ENCODE assay signal across 31 cellular contexts in genomic region chr4:25948051-25948450, GRCh38.
"Had no signal": no experiment of that assay in that cellular context is flagged by ENCODE, and none has a peak within 500 bp of the region (broad histone marks: within the 10 kb centered on the region; RNA-seq: fewer than 3 reads in every experiment).

No MANE protein-coding gene starts in this region.

- H3K9me3 Mint-ChIP-seq: naive thymus-derived CD8-positive, alpha-beta T cell; natural killer cell treated with Interleukin-12 subunit alpha and Interleukin-12 subunit beta and Interleukin-15 and Interleukin-18, amount 100 ng/mL, for 72 hours; nephron progenitor cell; neural crest cell; stimulated activated effector memory CD8-positive, alpha-beta T cell treated with anti-CD3 and anti-CD28 coated beads, Interleukin-12 subunit alpha, Interleukin-12 subunit beta, amount 100 ng/mL, for 72 hours; stimulated activated naive B cell treated with anti-CD40 and anti-IgM and Interleukin-4, amounts not matched to agents 10 μg/mL and 1 μg/mL and 100 μg/mL, for 72 hours; stimulated activated naive CD8-positive, alpha-beta T cell treated with anti-CD3 and anti-CD28 coated beads, Interleukin-15, Interleukin-2, amounts not matched to agents 100 ng/mL and 50 ng/mL, for 24 hours; type B pancreatic cell had no signal

- H3K27ac ChIP-seq: ovary, parathyroid adenoma, psoas muscle, right lobe of liver, sigmoid colon, stomach, suprapubic skin, testis, tibial artery, transverse colon, upper lobe of right lung, uterus had no signal

- H3K27me3 Mint-ChIP-seq: progenitor cell of endocrine pancreas, type B pancreatic cell had no signal

- H3K9ac ChIP-seq: parathyroid adenoma had no signal

- H3K36me3 ChIP-seq: ovary, right lobe of liver, sigmoid colon, stomach, suprapubic skin, tibial artery, transverse colon, upper lobe of right lung, uterus had no signal

- ATAC-seq: naive thymus-derived CD8-positive, alpha-beta T cell; natural killer cell treated with Interleukin-12 subunit alpha and Interleukin-12 subunit beta and Interleukin-15 and Interleukin-18, amount 100 ng/mL, for 72 hours; psoas muscle; right cardiac atrium; right lobe of liver; stimulated activated effector memory CD8-positive, alpha-beta T cell treated with anti-CD3 and anti-CD28 coated beads, Interleukin-12 subunit alpha, Interleukin-12 subunit beta, amount 100 ng/mL, for 72 hours; stimulated activated naive B cell treated with anti-CD40 and anti-IgM and Interleukin-4, amounts not matched to agents 10 μg/mL and 1 μg/mL and 100 μg/mL, for 72 hours; upper lobe of right lung had no signal

- H3K4me3 Mint-ChIP-seq: naive thymus-derived CD8-positive, alpha-beta T cell; natural killer cell treated with Interleukin-12 subunit alpha and Interleukin-12 subunit beta and Interleukin-15 and Interleukin-18, amount 100 ng/mL, for 72 hours; nephron progenitor cell; neural crest cell; stimulated activated effector memory CD8-positive, alpha-beta T cell treated with anti-CD3 and anti-CD28 coated beads, Interleukin-12 subunit alpha, Interleukin-12 subunit beta, amount 100 ng/mL, for 72 hours; stimulated activated naive B cell treated with anti-CD40 and anti-IgM and Interleukin-4, amounts not matched to agents 10 μg/mL and 1 μg/mL and 100 μg/mL, for 72 hours; stimulated activated naive CD8-positive, alpha-beta T cell treated with anti-CD3 and anti-CD28 coated beads, Interleukin-15, Interleukin-2, amounts not matched to agents 100 ng/mL and 50 ng/mL, for 24 hours; type B pancreatic cell had no signal

- DNase-seq: naive thymus-derived CD8-positive, alpha-beta T cell; nephron progenitor cell; occipital lobe; ovary; posterior cingulate gyrus; psoas muscle; right cardiac atrium; right lobe of liver; sigmoid colon; small intestine; stimulated activated CD4-positive, alpha-beta T cell treated with anti-CD3 and anti-CD28 coated beads, Interleukin-15, amount 100 ng/mL, for 24 hours; stimulated activated CD4-positive, alpha-beta T cell treated with anti-CD3 and anti-CD28 coated beads, Interleukin-2, amount 100 ng/mL, for 24 hours; stimulated activated CD4-positive, alpha-beta T cell treated with anti-CD3 and anti-CD28 coated beads, Interleukin-2, amount 100 ng/mL, for 48 hours; stimulated activated CD4-positive, alpha-beta T cell treated with anti-CD3 and anti-CD28 coated beads, Interleukin-4, amount 100 ng/mL, for 24 hours; stimulated activated naive B cell treated with anti-CD40 and anti-IgM and Interleukin-4, amounts not matched to agents 10 μg/mL and 1 μg/mL and 100 μg/mL, for 72 hours; stimulated activated naive CD4-positive, alpha-beta T cell treated with Interleukin-2 at 50 U/mL for 16 hours; stomach; substantia nigra; testis; tibial artery; transverse colon; upper lobe of right lung; uterus had no signal

- H3K9me3 ChIP-seq: ovary, psoas muscle, right lobe of liver, stomach, suprapubic skin, testis, tibial artery, transverse colon, upper lobe of right lung, uterus had no signal

- H3K27me3 ChIP-seq: ovary, right lobe of liver, sigmoid colon, testis, transverse colon, upper lobe of right lung, uterus had no signal

- H3K4me3 ChIP-seq: ovary, psoas muscle, right lobe of liver, sigmoid colon, stomach, suprapubic skin, testis, tibial artery, transverse colon, upper lobe of right lung, uterus had no signal

- H3K4me1 ChIP-seq: parathyroid adenoma, psoas muscle, sigmoid colon, suprapubic skin, testis, tibial artery, upper lobe of right lung, uterus had no signal

- H2AFZ ChIP-seq: parathyroid adenoma had no signal

- H3K27ac Mint-ChIP-seq: naive thymus-derived CD8-positive, alpha-beta T cell; natural killer cell treated with Interleukin-12 subunit alpha and Interleukin-12 subunit beta and Interleukin-15 and Interleukin-18, amount 100 ng/mL, for 72 hours; nephron progenitor cell; progenitor cell of endocrine pancreas; stimulated activated effector memory CD8-positive, alpha-beta T cell treated with anti-CD3 and anti-CD28 coated beads, Interleukin-12 subunit alpha, Interleukin-12 subunit beta, amount 100 ng/mL, for 72 hours; stimulated activated naive B cell treated with anti-CD40 and anti-IgM and Interleukin-4, amounts not matched to agents 10 μg/mL and 1 μg/mL and 100 μg/mL, for 72 hours; stimulated activated naive CD8-positive, alpha-beta T cell treated with anti-CD3 and anti-CD28 coated beads, Interleukin-15, Interleukin-2, amounts not matched to agents 100 ng/mL and 50 ng/mL, for 24 hours; type B pancreatic cell had no signal

- H3K79me2 ChIP-seq: parathyroid adenoma had no signal

- H3K36me3 Mint-ChIP-seq: naive thymus-derived CD8-positive, alpha-beta T cell; natural killer cell treated with Interleukin-12 subunit alpha and Interleukin-12 subunit beta and Interleukin-15 and Interleukin-18, amount 100 ng/mL, for 72 hours; stimulated activated effector memory CD8-positive, alpha-beta T cell treated with anti-CD3 and anti-CD28 coated beads, Interleukin-12 subunit alpha, Interleukin-12 subunit beta, amount 100 ng/mL, for 72 hours; stimulated activated naive B cell treated with anti-CD40 and anti-IgM and Interleukin-4, amounts not matched to agents 10 μg/mL and 1 μg/mL and 100 μg/mL, for 72 hours; type B pancreatic cell had no signal
